In the genomic region with DNA sequence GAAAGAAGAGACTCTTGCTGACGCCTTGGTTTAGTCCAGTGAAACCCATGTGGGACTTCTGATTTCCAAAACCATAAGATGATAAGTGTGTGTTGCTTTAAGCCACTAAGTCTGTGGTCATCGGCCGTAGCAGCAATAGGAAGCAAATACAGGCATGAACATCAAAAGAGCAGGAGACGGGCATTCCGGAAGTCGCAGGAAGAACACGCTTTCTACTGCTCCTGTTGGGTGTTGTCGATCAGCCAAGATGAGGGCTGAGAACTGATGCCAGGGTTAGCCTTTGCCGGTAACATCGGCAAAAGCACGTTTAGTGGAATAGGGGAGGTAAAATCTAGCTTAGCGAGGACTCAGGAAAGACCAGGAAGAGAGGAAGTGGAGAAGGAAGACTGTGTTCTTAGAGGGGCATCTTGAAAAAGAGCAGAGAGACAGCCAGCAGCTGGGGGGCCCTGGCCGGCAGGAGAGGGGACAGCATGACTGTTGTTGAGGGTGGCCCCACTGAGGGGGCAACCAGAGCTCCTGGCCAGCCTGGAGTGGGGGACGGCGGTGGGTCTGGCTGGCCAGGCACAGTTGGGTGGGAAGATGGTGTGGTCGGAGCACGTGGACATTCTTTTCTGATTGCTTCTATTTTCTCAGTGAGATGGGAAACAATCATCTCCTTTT, we compare ENCODE assay signal across 1 cellular context.
A peak's percentile ranks its signal among the peaks of the same experiment; 100 is the strongest.
TF ChIP-seq lines count a peak whose summit lies in the region.

No MANE protein-coding gene starts in this region.

TF ChIP-seq in IMR-90, 13 proteins besides CTCF, POLR2A, EP300 and RAD21:
- TF ChIP-seq CEBPB (IDR thresholded peaks at IDR 0.05; ENCODE audit: low read depth, low read length) (no peak), USF2 (IDR thresholded peaks at IDR 0.05; ENCODE audit: low read depth, low read length) (peak; percentile 45; the same call in 1 of the 2 replicates)
